Comparison of ENCODE assay signal across 15 cellular contexts in genomic region chr7:139091677-139091996, GRCh38. TPM values are rescaled to one million over a fixed set of nuclear protein-coding genes. Genes with fewer than 3 reads are reported as not detected.
DNase-seq lines count a peak whose midpoint lies in the region; ATAC-seq, FAIRE-seq and TF ChIP-seq lines count a peak whose summit lies in the region.
"Had no signal": no experiment of that assay in that cellular context is flagged by ENCODE, and none has a peak within 500 bp of the region (broad histone marks: within the 10 kb centered on the region; RNA-seq: fewer than 3 reads in every experiment).

No MANE protein-coding gene starts in this region.

- CTCF ChIA-PET in CD8-positive, alpha-beta memory T cell (lab: Charles Lee), result interaction anchor here (1.2 to 3.5 kb wide), 3 partner anchors 13 to 17 kb away, joined by 4 to 12 read pairs (median 5); no protein-coding TSS in a partner anchor
- CTCF ChIA-PET in K562 (lab: Yijun Ruan, JAX; ENCODE audit: low intra/inter-chr PET ratio), result interaction anchor here (0.7 kb wide), 1 partner anchor 16 kb away, joined by 3 read pairs; no protein-coding TSS in a partner anchor

- H3K27me3 ChIP-seq in CD8-positive, alpha-beta memory T cell (ENCODE audit: insufficient read depth, low read length, poor library complexity, severe bottlenecking), result no peaks in the 10 kb centered on the region
- no peaks in the 10 kb centered on the region for H3K27me3 ChIP-seq in HUES6 (ENCODE audit: control insufficient read depth, insufficient read depth, low read length)
- no peaks in the 10 kb centered on the region for H3K27me3 ChIP-seq in K562 (ENCODE audit: control insufficient read depth in 2 of 2, insufficient read depth in 2 of 2, low read length in 2 of 2)
- no peaks in the 10 kb centered on the region for H3K27me3 ChIP-seq in osteoblast (ENCODE audit: insufficient read depth, low read length)
- H3K27me3 ChIP-seq: MG63 had no signal

- FAIRE-seq in K562 (lab: Jason Lieb, UNC), result no peak

- H3K9ac ChIP-seq in HUES6 (ENCODE audit: low read length) (peak overlapping the region; percentile 60), K562 (ENCODE audit: insufficient read depth in 1 of 2, low read depth in 2 of 2, low read length in 2 of 2) (peak overlapping the region; percentile 51 to 57; a peak in 3 of 4 replicates)

- H2AFZ ChIP-seq in K562 (ENCODE audit: low read depth, low read length) (peak overlapping the region; percentile 22), osteoblast (ENCODE audit: low read length) (no peak overlapping the region)

- ATAC-seq in K562, result no peak
- ATAC-seq in GM21367 (IDR thresholded peaks at IDR 0.05; ENCODE audit: unreplicated experiment), result no peak
- ATAC-seq in HG02610 (IDR thresholded peaks at IDR 0.05; ENCODE audit: unreplicated experiment), result no peak
- ATAC-seq: SK-N-SH treated with all-trans-retinoic acid at 6 μM for 48 hours had no signal

- H3K4me2 ChIP-seq in K562 (ENCODE audit: insufficient read depth, low read length), result peak overlapping the region; percentile 75
- no peak overlapping the region for H3K4me2 ChIP-seq in osteoblast (ENCODE audit: insufficient read depth, low read length)

- H3K27me3 Mint-ChIP-seq in CD8-positive, alpha-beta memory T cell, result no peaks in the 10 kb centered on the region

- BruUV-seq in K562 (replicated peaks; lab: Mats Ljungman, UMichigan), result no TSS peak

- peaks cover 89% of the 10 kb centered on the region for H3K4me1 ChIP-seq in CD8-positive, alpha-beta memory T cell (ENCODE audit: insufficient read depth, low read length)
- H3K4me1 ChIP-seq in HUES6 (ENCODE audit: control insufficient read depth, insufficient read depth, low read length) (peaks cover 42% of the 10 kb centered on the region), K562 (replicated peaks in 1 of 2; ENCODE audit: control insufficient read depth in 2 of 2, insufficient read depth in 2 of 2, low read length in 2 of 2) (peaks cover 31 to 42% of the 10 kb centered on the region in 2 experiments), osteoblast (ENCODE audit: insufficient read depth, low read length) (peaks cover 17% of the 10 kb centered on the region)

- TF ChIP-seq EP300 in K562 (IDR thresholded peaks at IDR 0.05; ENCODE audit: low read length), result no peak

- no peak for TF ChIP-seq POLR2A in K562 (conservative IDR thresholded peaks at IDR 0.05)

- peak overlapping the region; percentile 74 to 99 (median 94) for H3K27ac Mint-ChIP-seq in CD8-positive, alpha-beta memory T cell

- H3K36me3 ChIP-seq in CD8-positive, alpha-beta memory T cell (ENCODE audit: insufficient read depth, low read length), result peaks cover 33% of the 10 kb centered on the region
- H3K36me3 ChIP-seq in HUES6 (ENCODE audit: control insufficient read depth, insufficient read depth, low read length) (peaks cover 28% of the 10 kb centered on the region), K562 (ENCODE audit: control insufficient read depth, insufficient read depth, low read length) (peaks cover 44% of the 10 kb centered on the region), osteoblast (ENCODE audit: insufficient read depth, low read length) (peaks cover 23% of the 10 kb centered on the region)

- H4K20me1 ChIP-seq in K562 (replicated peaks; ENCODE audit: control insufficient read depth, insufficient read depth, low read length) (peaks cover 20% of the 10 kb centered on the region), osteoblast (ENCODE audit: insufficient read depth, low read length) (peaks cover 5% of the 10 kb centered on the region)

- WGBS in K562 (ENCODE audit: insufficient coverage, low coverage, missing lambda C conversion rate), result 12% methylated on average over 15 of the region's 15 CpGs

- H3K9me1 ChIP-seq in K562 (ENCODE audit: control insufficient read depth, insufficient read depth, low read length), result no peaks in the 10 kb centered on the region

- no peaks in the 10 kb centered on the region for H3K9me3 ChIP-seq in CD8-positive, alpha-beta memory T cell (ENCODE audit: low read length)
- H3K9me3 ChIP-seq in HUES6 (ENCODE audit: control insufficient read depth, insufficient read depth, low read depth, low read length), result no peaks in the 10 kb centered on the region; the same call in 1 of the 2 replicates
- peaks cover 15% of the 10 kb centered on the region for H3K9me3 ChIP-seq in K562 (replicated peaks; ENCODE audit: control insufficient read depth, insufficient read depth, low read depth, low read length)
- no peaks in the 10 kb centered on the region for H3K9me3 ChIP-seq in osteoblast (ENCODE audit: low read depth, low read length)
- H3K9me3 ChIP-seq: MG63 had no signal

- POLR2A ChIA-PET in CD8-positive, alpha-beta memory T cell (lab: Charles Lee), result interaction anchor here (0.6 to 1.0 kb wide), 2 partner anchors 11 to 13 kb away, joined by 3 read pairs; no protein-coding TSS in a partner anchor
- POLR2A ChIA-PET in K562 (lab: Yijun Ruan, JAX), result interaction anchor here (0.6 to 2.6 kb wide), 13 partner anchors 12 to 248 kb away, joined by 3 to 16 read pairs (median 4); a partner anchor contains a TSS

- peaks cover 22 to 78% (median 30%) of the 10 kb centered on the region in 3 donors for H3K36me3 Mint-ChIP-seq in CD8-positive, alpha-beta memory T cell

- intact Hi-C loops in K562 (cut with micrococcal nuclease), result loop anchor here (5.0 kb wide), 2 partner anchors 36 to 141 kb away; partner anchors contain the start of gene UBN2

- H3K79me2 ChIP-seq in K562 (ENCODE audit: control insufficient read depth, insufficient read depth, low read length) (peaks cover 59% of the 10 kb centered on the region), osteoblast (ENCODE audit: insufficient read depth, low read length) (peaks cover 57% of the 10 kb centered on the region)

- in situ Hi-C loops in K562 (cut with MboI) (no loop called here), GM13977 (cut with MboI; ENCODE audit: low pct_unique_long_range_greater_than_20kb, low sequenced_read_pairs, unreplicated experiment) (no loop called here)

- H3K4me1 Mint-ChIP-seq in CD8-positive, alpha-beta memory T cell, result peaks cover 83 to 98% (median 95%) of the 10 kb centered on the region in 3 donors

- peak overlapping the region; percentile 77 to 92 (median 86) for H3K4me3 Mint-ChIP-seq in CD8-positive, alpha-beta memory T cell

- no peak for TF ChIP-seq RAD21 in K562 (CRISPR knock-in tag; conservative IDR thresholded peaks at IDR 0.05 in 1 of 2, IDR thresholded peaks at IDR 0.05 in 1 of 2)

- H3K27ac ChIP-seq in CD8-positive, alpha-beta memory T cell (ENCODE audit: low read depth, low read length), result peak overlapping the region; percentile 77
- H3K27ac ChIP-seq in HUES6 (ENCODE audit: low read depth, low read length), result peak overlapping the region; percentile 61; the same call in 1 of the 2 replicates
- peak overlapping the region; percentile 77 for H3K27ac ChIP-seq in K562 (ENCODE audit: extremely low read depth, low read depth, low read length)
- no peak overlapping the region for H3K27ac ChIP-seq in osteoblast (ENCODE audit: low read depth, low read length)
- H3K27ac ChIP-seq: epithelial cell of prostate, HL-60 had no signal

- H3K9me3 Mint-ChIP-seq in CD8-positive, alpha-beta memory T cell, result peaks cover 0 to 6% (median 2%) of the 10 kb centered on the region in 5 donors

- H3K4me3 ChIP-seq in CD8-positive, alpha-beta memory T cell (ENCODE audit: low read length), result peak overlapping the region; percentile 35
- no peak overlapping the region for H3K4me3 ChIP-seq in HUES6 (ENCODE audit: low read depth, low read length)
- H3K4me3 ChIP-seq in K562, result no peak overlapping the region
- H3K4me3 ChIP-seq in osteoblast (ENCODE audit: insufficient read depth, low read length), result no peak overlapping the region
- H3K4me3 ChIP-seq: MG63 had no signal

- TF ChIP-seq CTCF in K562 (IDR thresholded peaks at IDR 0.05 in 2 of 3, conservative IDR thresholded peaks at IDR 0.05 in 1 of 3; ENCODE audit: insufficient read depth in 2 of 3, low read depth in 1 of 3, low read length in 3 of 3) (no peak), osteoblast (IDR thresholded peaks at IDR 0.05; ENCODE audit: extremely low read depth, low read depth, low read length) (no peak), GM13977 (IDR thresholded peaks at IDR 0.05; ENCODE audit: extremely low read depth, insufficient read depth, missing control alignments) (no peak)

- DNase-seq in CD8-positive, alpha-beta memory T cell, result no peak
- DNase-seq in K562 (ENCODE audit: extremely low read depth in 1 of 4, low spot score in 3 of 4) (peak in 2 of 4 experiments; percentile 21 to 52), osteoblast (ENCODE audit: insufficient read length, low spot score, missing footprints) (peak; percentile 19), GM13977 (ENCODE audit: low spot score) (no peak)
- DNase-seq: activated CD4-positive, CD25-positive, alpha-beta regulatory T cell; cerebellar nuclear complex; GOT3; MG63; substantia nigra had no signal

RNA-seq across cellular contexts. Expression of gene ZC3HAV1, which starts 17.9 kb away (rescaled TPM):
- total RNA-seq in CD8-positive, alpha-beta memory T cell, result 10 to 100 TPM; 89.9 to 92.8 TPM
- 153 TPM for polyA plus RNA-seq in CD8-positive, alpha-beta memory T cell
- 53.8 and 57.1 TPM in 2 replicates for total RNA-seq in K562 (2011; cell fraction: chromatin; rRNA removed; ENCODE audit: low replicate concordance)
- total RNA-seq in K562 (2011; cell fraction: nucleolus; rRNA removed), result 29.0 and 32.2 TPM in 2 replicates
- total RNA-seq in K562 (2011; cell fraction: nucleoplasm; rRNA removed), result 34.5 and 41.2 TPM in 2 replicates
- total RNA-seq in K562 (2014; rRNA removed), result 23.9 and 26.4 TPM in 2 replicates
- total RNA-seq in K562 (2014; rRNA removed; fragmentation: Illumina TruSeq; extraction: Trizol), result 34.0 TPM in 2 replicates
- 38.9 and 40.5 TPM in 2 replicates for total RNA-seq in K562 (2015; rRNA removed; fragmentation: Illumina TruSeq; extraction: Trizol)
- 33.0 and 33.8 TPM in 2 replicates for total RNA-seq in K562 (2021)
- polyA plus RNA-seq in K562 (2011; rRNA removed), result 16.9 and 22.4 TPM in 2 replicates
- polyA plus RNA-seq in K562 (2011; cell fraction: cytosol; rRNA removed), result 13.3 and 18.4 TPM in 2 replicates
- polyA plus RNA-seq in K562 (2011; cell fraction: nucleus; rRNA removed), result 12.9 and 17.7 TPM in 2 replicates
- 20.5 and 21.0 TPM in 2 replicates for polyA plus RNA-seq in K562 (2012)
- 22.8 and 30.9 TPM in 2 replicates for polyA plus RNA-seq in K562 (2014; fragmentation: Illumina TruSeq; extraction: Trizol)
- polyA plus RNA-seq in K562 (2014; fragmentation: Nextera tagmentation; extraction: Ambion mirVana), result 10 to 100 TPM; 11.9 to 13.4 TPM
- 18.0 and 18.7 TPM in 2 replicates for polyA plus RNA-seq in K562 (2014; rRNA removed)
- 29.5 and 40.3 TPM in 2 replicates for polyA minus RNA-seq in K562 (2011; rRNA and poly(A)+ RNA removed)
- 24.2 and 28.1 TPM in 2 replicates for polyA minus RNA-seq in K562 (2011; cell fraction: cytosol; rRNA and poly(A)+ RNA removed)
- polyA minus RNA-seq in K562 (2011; cell fraction: nucleus; rRNA and poly(A)+ RNA removed), result 17.8 and 38.4 TPM in 2 replicates
- total RNA-seq in osteoblast, result 42.4 and 44.5 TPM in 2 replicates

RNA-seq across cellular contexts. Expression of gene ZC3HAV1L, which starts 55.8 kb away (rescaled TPM):
- 10 to 100 TPM; 12.6 to 13.6 TPM for total RNA-seq in CD8-positive, alpha-beta memory T cell
- polyA plus RNA-seq in CD8-positive, alpha-beta memory T cell, result 1.1 TPM
- total RNA-seq in K562 (2011; cell fraction: chromatin; rRNA removed; ENCODE audit: low replicate concordance), result not detected in 2 replicates
- not detected in 2 replicates for total RNA-seq in K562 (2011; cell fraction: nucleolus; rRNA removed)
- not detected in 2 replicates for total RNA-seq in K562 (2011; cell fraction: nucleoplasm; rRNA removed)
- not detected in 2 replicates for total RNA-seq in K562 (2014; rRNA removed)
- total RNA-seq in K562 (2014; rRNA removed; fragmentation: Illumina TruSeq; extraction: Trizol), result not detected in 2 replicates
- total RNA-seq in K562 (2015; rRNA removed; fragmentation: Illumina TruSeq; extraction: Trizol), result not detected in 2 replicates
- not detected in 2 replicates for total RNA-seq in K562 (2021)
- polyA plus RNA-seq in K562 (2011; rRNA removed), result not detected in 2 replicates
- polyA plus RNA-seq in K562 (2011; cell fraction: cytosol; rRNA removed), result not detected in 2 replicates
- polyA plus RNA-seq in K562 (2011; cell fraction: nucleus; rRNA removed), result not detected in 2 replicates
- not detected in 2 replicates for polyA plus RNA-seq in K562 (2012)
- not detected in 2 replicates for polyA plus RNA-seq in K562 (2014; fragmentation: Illumina TruSeq; extraction: Trizol)
- polyA plus RNA-seq in K562 (2014; fragmentation: Nextera tagmentation; extraction: Ambion mirVana), result not detected
- polyA plus RNA-seq in K562 (2014; rRNA removed), result not detected in 2 replicates
- not detected in 2 replicates for polyA minus RNA-seq in K562 (2011; rRNA and poly(A)+ RNA removed)
- not detected in 2 replicates for polyA minus RNA-seq in K562 (2011; cell fraction: cytosol; rRNA and poly(A)+ RNA removed)
- not detected in 2 replicates for polyA minus RNA-seq in K562 (2011; cell fraction: nucleus; rRNA and poly(A)+ RNA removed)
- 17.1 and 17.4 TPM in 2 replicates for total RNA-seq in osteoblast

Comparison
In these comparisons a context has a peak if more than half of its experiments do, and no peak if none do; other contexts are left out.
1. RNA of gene ZC3HAV1L, which starts 55.8 kb away (total RNA-seq): 17.1 to 17.4 TPM in osteoblast and 12.6 to 13.6 TPM in CD8-positive, alpha-beta memory T cell; not detected in K562; every median in the first group is over 10 times any median in the second.